ENCODE assay signal across 17 cellular contexts in the genomic region with DNA sequence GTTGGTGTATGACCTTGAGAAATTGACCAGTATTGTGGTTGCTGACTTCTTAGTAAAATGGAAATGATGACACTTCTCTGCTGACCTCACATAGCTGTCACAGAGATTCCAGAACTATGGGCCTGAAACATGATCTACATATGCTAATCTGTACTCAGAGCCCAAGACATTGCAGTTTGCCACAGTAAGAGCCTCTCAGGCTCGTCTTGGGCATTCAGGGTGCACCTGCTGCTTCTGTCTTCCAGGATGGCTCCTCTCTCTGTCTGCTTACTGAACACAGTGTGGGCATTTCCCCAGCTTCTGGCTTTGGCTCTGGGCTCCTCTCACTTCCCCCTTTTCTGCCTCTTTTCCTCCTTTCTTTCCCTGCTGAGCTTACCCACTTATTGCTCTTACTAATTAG. TPM values are rescaled to one million over a fixed set of nuclear protein-coding genes. Genes with fewer than 3 reads are reported as not detected.
DNase-seq lines count a peak whose midpoint lies in the region; ATAC-seq and TF ChIP-seq lines count a peak whose summit lies in the region.
"Had no signal": no experiment of that assay in that cellular context is flagged by ENCODE, and none has a peak within 500 bp of the region (broad histone marks: within the 10 kb centered on the region; RNA-seq: fewer than 3 reads in every experiment).

No MANE protein-coding gene starts in this region.

- H3K9me2 ChIP-seq in SK-N-SH = no peaks in the 10 kb centered on the region

- DNase-seq in CD1c-positive myeloid dendritic cell (ENCODE audit: extremely low spot score) = peak; percentile 44
- DNase-seq in HCEC 1CT = peak; percentile 35
- DNase-seq in SK-N-SH = no peak
- DNase-seq in iris pigment epithelial cell (ENCODE audit: low read depth) = peak; percentile 64
- DNase-seq in anterior cingulate cortex (lab: John Stamatoyannopoulos, UW) = no peak
- DNase-seq: cortex of kidney, DND-41, erythroblast, heart left ventricle, MG63, NCI-H2171 treated with DMSO at 0.1 percent for 48 hours, SHP77 had no signal

- no peaks in the 10 kb centered on the region for H3F3A ChIP-seq in SK-N-SH (replicated peaks; ENCODE audit: insufficient read depth)

- H3K4me2 ChIP-seq in SK-N-SH = no peak overlapping the region

- no peak overlapping the region for H3K27ac ChIP-seq in SK-N-SH (ENCODE audit: low read depth in 2 of 2, low read length in 1 of 2)
- H3K27ac ChIP-seq: parathyroid adenoma, vagina had no signal

- POLR2A ChIA-PET in SK-N-SH (lab: Yijun Ruan, JAX) = no interaction called here

- TF ChIP-seq CTCF in SK-N-SH (IDR thresholded peaks at IDR 0.05) = no peak

- no peak overlapping the region for H3K9ac ChIP-seq in SK-N-SH
- H3K9ac ChIP-seq: parathyroid adenoma had no signal

- H3K4me1 ChIP-seq in SK-N-SH (ENCODE audit: control insufficient read depth in 1 of 2, insufficient read depth in 2 of 2, low read depth in 1 of 2, low read length in 1 of 2) = no peaks in the 10 kb centered on the region
- H3K4me1 ChIP-seq: parathyroid adenoma, vagina had no signal

- H3K9me3 ChIP-seq in SK-N-SH = no peaks in the 10 kb centered on the region
- H3K9me3 ChIP-seq: heart left ventricle, MG63, vagina had no signal

- no peak overlapping the region for H3K4me3 ChIP-seq in SK-N-SH (ENCODE audit: low read depth in 2 of 2, low read length in 1 of 2)
- H3K4me3 ChIP-seq: heart left ventricle, MG63, vagina had no signal

- H2AFZ ChIP-seq in SK-N-SH (ENCODE audit: low read depth) = peak overlapping the region; percentile 59; the same call in 1 of the 2 replicates
- H2AFZ ChIP-seq: parathyroid adenoma had no signal

- no peaks in the 10 kb centered on the region for H3K79me2 ChIP-seq in SK-N-SH (ENCODE audit: insufficient read depth)
- H3K79me2 ChIP-seq: parathyroid adenoma had no signal

- no peak for ATAC-seq in GM19452 (IDR thresholded peaks at IDR 0.05; ENCODE audit: unreplicated experiment)
- no peak for ATAC-seq in HG02610 (IDR thresholded peaks at IDR 0.05; ENCODE audit: unreplicated experiment)
- ATAC-seq in HG02798 (IDR thresholded peaks at IDR 0.05; ENCODE audit: poor library complexity, unreplicated experiment) = no peak

- no peak for TF ChIP-seq EP300 in SK-N-SH (IDR thresholded peaks at IDR 0.05; ENCODE audit: borderline replicate concordance in 1 of 2, low read depth in 1 of 2, low read length in 1 of 2)

- H3K36me3 ChIP-seq in SK-N-SH (replicated peaks in 1 of 2; ENCODE audit: control insufficient read depth in 1 of 2, insufficient read depth in 2 of 2, low read length in 1 of 2) = no peaks in the 10 kb centered on the region
- H3K36me3 ChIP-seq: heart left ventricle, MG63, vagina had no signal

- no peak for TF ChIP-seq RAD21 in SK-N-SH (IDR thresholded peaks at IDR 0.05; ENCODE audit: low read length)

- H3K27me3 ChIP-seq in SK-N-SH (ENCODE audit: insufficient read depth) = peaks cover 7% of the 10 kb centered on the region; the same call in 1 of the 2 replicates
- H3K27me3 ChIP-seq: heart left ventricle, MG63, vagina had no signal

- H4K20me1 ChIP-seq in SK-N-SH (ENCODE audit: insufficient read depth) = no peaks in the 10 kb centered on the region

- no CpG with 5 or more reads among the region's 1 CpG for WGBS in SK-N-SH (ENCODE audit: low lambda C conversion rate)

- CTCF ChIA-PET in SK-N-SH (lab: Yijun Ruan, JAX) = no interaction called here

TF ChIP-seq in SK-N-SH, 30 proteins besides CTCF, POLR2A, EP300 and RAD21:
- no peak for TF ChIP-seq RXRA (IDR thresholded peaks at IDR 0.05; ENCODE audit: borderline replicate concordance, low read depth)
- no peak for TF ChIP-seq FOXJ3 (CRISPR knock-in tag; IDR thresholded peaks at IDR 0.05)
- TF ChIP-seq NRF1 (IDR thresholded peaks at IDR 0.05; ENCODE audit: low read depth, low read length) = no peak
- no peak for TF ChIP-seq ELF1 (IDR thresholded peaks at IDR 0.05)
- TF ChIP-seq FOSL2 (IDR thresholded peaks at IDR 0.05; ENCODE audit: borderline replicate concordance, low read depth) = no peak
- no peak for TF ChIP-seq JUND (IDR thresholded peaks at IDR 0.05)
- no peak for TF ChIP-seq YY1 (IDR thresholded peaks at IDR 0.05; ENCODE audit: low read depth)
- no peak for TF ChIP-seq FOXM1 (IDR thresholded peaks at IDR 0.05; ENCODE audit: low read depth)
- no peak for TF ChIP-seq MEF2A (IDR thresholded peaks at IDR 0.05; ENCODE audit: borderline replicate concordance, low read depth)
- no peak for TF ChIP-seq USF2 (IDR thresholded peaks at IDR 0.05; ENCODE audit: borderline replicate concordance, low read depth, low read length)
- no peak for TF ChIP-seq CHD2 (IDR thresholded peaks at IDR 0.05; ENCODE audit: low read length, partially characterized antibody)
- TF ChIP-seq REST (IDR thresholded peaks at IDR 0.05; ENCODE audit: low read depth, low read length) = no peak
- TF ChIP-seq TCF12 (IDR thresholded peaks at IDR 0.05) = no peak
- no peak for TF ChIP-seq EZH2phosphoT487 (IDR thresholded peaks at IDR 0.05; ENCODE audit: borderline replicate concordance, low read depth)
- TF ChIP-seq SIN3A (IDR thresholded peaks at IDR 0.05; ENCODE audit: borderline replicate concordance, low read depth, low read length) = no peak
- no peak for TF ChIP-seq IRF3 (IDR thresholded peaks at IDR 0.05; ENCODE audit: low read depth, low read length)
- no peak for TF ChIP-seq GATA2 (CRISPR knock-in tag; IDR thresholded peaks at IDR 0.05)
- no peak for TF ChIP-seq TEAD4 (IDR thresholded peaks at IDR 0.05; ENCODE audit: borderline replicate concordance, insufficient read depth)
- TF ChIP-seq GABPA (IDR thresholded peaks at IDR 0.05; ENCODE audit: low read depth) = no peak
- no peak for TF ChIP-seq SMC3 (IDR thresholded peaks at IDR 0.05; ENCODE audit: low read depth, low read length)

RNA-seq across cellular contexts. Expression of gene SLC46A3, which starts 22.3 kb away (rescaled TPM):
- 2.0 and 3.2 TPM in 2 replicates for polyA plus RNA-seq in SK-N-SH (2012; rRNA removed)
- 2.5 and 2.9 TPM in 2 replicates for polyA plus RNA-seq in SK-N-SH (2012; cell fraction: cytosol; rRNA removed)
- polyA plus RNA-seq in SK-N-SH (2012; cell fraction: nucleus; rRNA removed) = 3.7 and 5.5 TPM in 2 replicates

Comparison
In these comparisons a context has a peak if more than half of its experiments do, and no peak if none do; other contexts are left out.
1. DNase-seq: peak in CD1c-positive myeloid dendritic cell (single experiment), HCEC 1CT (single experiment) and iris pigment epithelial cell (single experiment); none in SK-N-SH (single experiment) and anterior cingulate cortex (0 of 58).